Comparison of ENCODE assay signal across 32 cellular contexts in the genomic region with DNA sequence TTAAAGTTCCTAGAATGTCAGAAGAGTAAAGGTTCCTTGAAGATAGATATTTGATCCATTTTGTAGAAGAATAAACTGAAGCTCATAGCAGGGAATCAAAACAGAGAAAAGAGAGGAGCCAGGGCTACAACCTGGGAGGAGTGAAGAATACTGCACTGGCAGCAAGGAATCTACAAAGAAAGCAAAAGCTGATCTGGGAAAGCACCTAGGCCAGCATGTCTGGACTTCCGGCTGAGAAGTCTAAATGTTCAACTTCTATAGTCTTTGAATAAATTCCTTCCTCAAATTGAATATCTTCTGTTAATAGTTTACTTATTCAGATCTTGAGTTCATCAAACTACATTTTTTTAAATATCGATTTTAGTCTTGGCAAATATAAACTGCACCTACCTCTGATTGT.
DNase-seq lines count a peak whose midpoint lies in the region; ATAC-seq, FAIRE-seq and TF ChIP-seq lines count a peak whose summit lies in the region.
"Had no signal": no experiment of that assay in that cellular context is flagged by ENCODE, and none has a peak within 500 bp of the region (broad histone marks: within the 10 kb centered on the region; RNA-seq: fewer than 3 reads in every experiment).

No MANE protein-coding gene starts in this region.

- intact Hi-C loops in activated CD8-positive, alpha-beta T cell treated with anti-CD3 and anti-CD28 coated beads for 36 hours (cut with micrococcal nuclease): no loop called here

- H3K36me3 ChIP-seq in adipocyte (ENCODE audit: control insufficient read depth, insufficient read depth, low read length, severe bottlenecking) (peaks cover 6% of the 10 kb centered on the region), iPS-20b (ENCODE audit: insufficient read depth, low read depth, low read length) (peaks cover 3% of the 10 kb centered on the region; the same call in 1 of the 2 replicates)
- H3K36me3 ChIP-seq: colonic mucosa, ovary, right atrium auricular region, tibial artery had no signal

- DNase-seq in adipocyte (ENCODE audit: low read depth) (no peak), progenitor cell of endocrine pancreas (ENCODE audit: low spot score, unreplicated experiment) (no peak), immature natural killer cell (no peak)
- DNase-seq in activated CD4-positive, alpha-beta T cell treated with anti-CD3 and anti-CD28 coated beads, Interleukin-2, amount 10 ng/mL, durations not matched to agents 7 days and 5 days: no peak
- no peak for DNase-seq in activated CD8-positive, alpha-beta T cell treated with anti-CD3 and anti-CD28 coated beads for 36 hours
- DNase-seq: activated gamma-delta T cell; activated naive CD8-positive, alpha-beta T cell treated with anti-CD3 and anti-CD28 coated beads for 36 hours; CD8-positive, alpha-beta memory T cell; colonic mucosa; DMS 273 treated with DMSO at 0.1 percent for 48 hours; effector memory CD4-positive, alpha-beta T cell; erythroblast; Karpas-422; lower lobe of right lung; NCI-H1417 treated with DMSO at 0.1 percent for 48 hours; NCI-H2081; NCI-H2227 treated with DMSO at 0.1 percent for 48 hours; NCI-H69; ovary; SHP77 treated with DMSO at 0.1 percent for 48 hours; stimulated activated CD4-positive, alpha-beta T cell treated with anti-CD3 and anti-CD28 coated beads, Interleukin-1b, Interleukin-23, amount 100 ng/mL, for 48 hours; stomach; T-helper 2 cell; tibial artery had no signal

- no peaks in the 10 kb centered on the region for H3K27me3 Mint-ChIP-seq in progenitor cell of endocrine pancreas
- H3K27me3 Mint-ChIP-seq in activated CD4-positive, alpha-beta T cell treated with anti-CD3 and anti-CD28 coated beads, Interleukin-2, amount 10 ng/mL, durations not matched to agents 7 days and 5 days: no peaks in the 10 kb centered on the region
- H3K27me3 Mint-ChIP-seq in immature natural killer cell (ENCODE audit: low read depth in 3 of 3): peaks cover 0 to 1% (median 0%) of the 10 kb centered on the region in 3 donors
- H3K27me3 Mint-ChIP-seq in activated CD8-positive, alpha-beta T cell treated with anti-CD3 and anti-CD28 coated beads for 36 hours: no peaks in the 10 kb centered on the region
- H3K27me3 Mint-ChIP-seq: activated naive CD8-positive, alpha-beta T cell treated with anti-CD3 and anti-CD28 coated beads for 36 hours; CD8-positive, alpha-beta memory T cell had no signal

- H3K9ac ChIP-seq in adipocyte (ENCODE audit: low read length) (peak overlapping the region; percentile 26), iPS-20b (ENCODE audit: low read depth, low read length) (no peak overlapping the region; the same call in 1 of the 2 replicates)

- no peak for TF ChIP-seq CTCF in progenitor cell of endocrine pancreas (IDR thresholded peaks at IDR 0.05; ENCODE audit: unreplicated experiment)
- no peak for TF ChIP-seq CTCF in activated CD8-positive, alpha-beta T cell treated with anti-CD3 and anti-CD28 coated beads for 36 hours (IDR thresholded peaks at IDR 0.05)

- no peaks in the 10 kb centered on the region for H3K27me3 ChIP-seq in adipocyte (replicated peaks; ENCODE audit: control insufficient read depth, insufficient read depth, low read length)
- no peaks in the 10 kb centered on the region for H3K27me3 ChIP-seq in iPS-20b (ENCODE audit: insufficient read depth, low read length)
- H3K27me3 ChIP-seq: colonic mucosa, ovary, right atrium auricular region, stomach, tibial artery had no signal

- H3K36me3 Mint-ChIP-seq in progenitor cell of endocrine pancreas (ENCODE audit: insufficient read depth) (peaks cover 2% of the 10 kb centered on the region), immature natural killer cell (peaks cover 0 to 4% (median 0%) of the 10 kb centered on the region in 3 donors)
- H3K36me3 Mint-ChIP-seq in activated CD4-positive, alpha-beta T cell treated with anti-CD3 and anti-CD28 coated beads, Interleukin-2, amount 10 ng/mL, durations not matched to agents 7 days and 5 days (ENCODE audit: low read depth): peaks cover 3% of the 10 kb centered on the region
- H3K36me3 Mint-ChIP-seq in activated CD8-positive, alpha-beta T cell treated with anti-CD3 and anti-CD28 coated beads for 36 hours (ENCODE audit: low read depth): peaks cover 8% of the 10 kb centered on the region

- no peak overlapping the region for H3K4me3 Mint-ChIP-seq in progenitor cell of endocrine pancreas (ENCODE audit: low read depth)
- no peak overlapping the region for H3K4me3 Mint-ChIP-seq in activated CD4-positive, alpha-beta T cell treated with anti-CD3 and anti-CD28 coated beads, Interleukin-2, amount 10 ng/mL, durations not matched to agents 7 days and 5 days
- no peak overlapping the region for H3K4me3 Mint-ChIP-seq in immature natural killer cell
- no peak overlapping the region for H3K4me3 Mint-ChIP-seq in activated CD8-positive, alpha-beta T cell treated with anti-CD3 and anti-CD28 coated beads for 36 hours
- H3K4me3 Mint-ChIP-seq: activated naive CD8-positive, alpha-beta T cell treated with anti-CD3 and anti-CD28 coated beads for 36 hours; CD8-positive, alpha-beta memory T cell; nephron had no signal

- H3K4me1 ChIP-seq in adipocyte (ENCODE audit: control insufficient read depth, insufficient read depth, low read length) (peaks cover 24% of the 10 kb centered on the region), iPS-20b (ENCODE audit: insufficient read depth, low read length) (peaks cover 9% of the 10 kb centered on the region)
- H3K4me1 ChIP-seq: colonic mucosa, lower lobe of right lung had no signal

- FAIRE-seq in G401.6 (lab: Jason Lieb, UNC): peak; percentile 79
- FAIRE-seq: astrocyte, keratinocyte, RCC 7860 had no signal

- H3K27ac Mint-ChIP-seq in progenitor cell of endocrine pancreas (peak overlapping the region; percentile 21), immature natural killer cell (peak overlapping the region in 2 of 6 donors; percentile 11 to 16)
- H3K27ac Mint-ChIP-seq in activated CD4-positive, alpha-beta T cell treated with anti-CD3 and anti-CD28 coated beads, Interleukin-2, amount 10 ng/mL, durations not matched to agents 7 days and 5 days: no peak overlapping the region
- H3K27ac Mint-ChIP-seq in activated CD8-positive, alpha-beta T cell treated with anti-CD3 and anti-CD28 coated beads for 36 hours: no peak overlapping the region
- H3K27ac Mint-ChIP-seq: activated naive CD8-positive, alpha-beta T cell treated with anti-CD3 and anti-CD28 coated beads for 36 hours; nephron had no signal

- H3K9me3 ChIP-seq in adipocyte (ENCODE audit: control insufficient read depth, low read length) (no peaks in the 10 kb centered on the region), iPS-20b (ENCODE audit: insufficient read depth, low read depth, low read length) (no peaks in the 10 kb centered on the region)
- H3K9me3 ChIP-seq: colonic mucosa, lower lobe of right lung, ovary, right atrium auricular region, stomach, tibial artery had no signal

- POLR2A ChIA-PET in activated CD4-positive, alpha-beta T cell treated with anti-CD3 and anti-CD28 coated beads, Interleukin-2, amount 10 ng/mL, durations not matched to agents 7 days and 5 days (lab: Charles Lee): no interaction called here
- POLR2A ChIA-PET in activated CD8-positive, alpha-beta T cell treated with anti-CD3 and anti-CD28 coated beads for 36 hours (lab: Charles Lee): no interaction called here

- H3K9me3 Mint-ChIP-seq in progenitor cell of endocrine pancreas (ENCODE audit: low read depth): peaks cover 7% of the 10 kb centered on the region
- no peaks in the 10 kb centered on the region for H3K9me3 Mint-ChIP-seq in activated CD4-positive, alpha-beta T cell treated with anti-CD3 and anti-CD28 coated beads, Interleukin-2, amount 10 ng/mL, durations not matched to agents 7 days and 5 days
- no peaks in the 10 kb centered on the region for H3K9me3 Mint-ChIP-seq in immature natural killer cell
- no peaks in the 10 kb centered on the region for H3K9me3 Mint-ChIP-seq in activated CD8-positive, alpha-beta T cell treated with anti-CD3 and anti-CD28 coated beads for 36 hours
- H3K9me3 Mint-ChIP-seq: activated naive CD8-positive, alpha-beta T cell treated with anti-CD3 and anti-CD28 coated beads for 36 hours; CD8-positive, alpha-beta memory T cell; nephron had no signal

- H3K4me1 Mint-ChIP-seq in progenitor cell of endocrine pancreas (ENCODE audit: low read depth): peaks cover 58% of the 10 kb centered on the region
- no peaks in the 10 kb centered on the region for H3K4me1 Mint-ChIP-seq in activated CD4-positive, alpha-beta T cell treated with anti-CD3 and anti-CD28 coated beads, Interleukin-2, amount 10 ng/mL, durations not matched to agents 7 days and 5 days
- peaks cover 25 to 31% of the 10 kb centered on the region in 2 donors for H3K4me1 Mint-ChIP-seq in immature natural killer cell
- H3K4me1 Mint-ChIP-seq in activated CD8-positive, alpha-beta T cell treated with anti-CD3 and anti-CD28 coated beads for 36 hours (ENCODE audit: low read depth): peaks cover 3% of the 10 kb centered on the region
- H3K4me1 Mint-ChIP-seq: nephron had no signal

- H3K27ac ChIP-seq in iPS-20b (ENCODE audit: low read length): peak overlapping the region; percentile 28
- H3K27ac ChIP-seq: colonic mucosa, lower lobe of right lung, ovary, right atrium auricular region, stomach, tibial artery had no signal

- CTCF ChIA-PET in activated CD4-positive, alpha-beta T cell treated with anti-CD3 and anti-CD28 coated beads, Interleukin-2, amount 10 ng/mL, durations not matched to agents 7 days and 5 days (lab: Charles Lee): no interaction called here
- CTCF ChIA-PET in activated CD8-positive, alpha-beta T cell treated with anti-CD3 and anti-CD28 coated beads for 36 hours (lab: Charles Lee): interaction anchor here (0.7 to 1.6 kb wide), 2 partner anchors 34 to 45 kb away, joined by 3 to 5 read pairs; no protein-coding TSS in a partner anchor

- ATAC-seq in GM19463 (IDR thresholded peaks at IDR 0.05; ENCODE audit: unreplicated experiment): no peak
- no peak for ATAC-seq in activated CD8-positive, alpha-beta T cell treated with anti-CD3 and anti-CD28 coated beads for 36 hours
- ATAC-seq: lower lobe of right lung had no signal

- H3K4me3 ChIP-seq in adipocyte (ENCODE audit: low read length) (peak overlapping the region; percentile 67), iPS-20b (ENCODE audit: low read length) (no peak overlapping the region)
- H3K4me3 ChIP-seq: colonic mucosa, lower lobe of right lung, ovary, right atrium auricular region, stomach, tibial artery had no signal
